13 cellular contexts compared by ENCODE assay signal in the genomic region with DNA sequence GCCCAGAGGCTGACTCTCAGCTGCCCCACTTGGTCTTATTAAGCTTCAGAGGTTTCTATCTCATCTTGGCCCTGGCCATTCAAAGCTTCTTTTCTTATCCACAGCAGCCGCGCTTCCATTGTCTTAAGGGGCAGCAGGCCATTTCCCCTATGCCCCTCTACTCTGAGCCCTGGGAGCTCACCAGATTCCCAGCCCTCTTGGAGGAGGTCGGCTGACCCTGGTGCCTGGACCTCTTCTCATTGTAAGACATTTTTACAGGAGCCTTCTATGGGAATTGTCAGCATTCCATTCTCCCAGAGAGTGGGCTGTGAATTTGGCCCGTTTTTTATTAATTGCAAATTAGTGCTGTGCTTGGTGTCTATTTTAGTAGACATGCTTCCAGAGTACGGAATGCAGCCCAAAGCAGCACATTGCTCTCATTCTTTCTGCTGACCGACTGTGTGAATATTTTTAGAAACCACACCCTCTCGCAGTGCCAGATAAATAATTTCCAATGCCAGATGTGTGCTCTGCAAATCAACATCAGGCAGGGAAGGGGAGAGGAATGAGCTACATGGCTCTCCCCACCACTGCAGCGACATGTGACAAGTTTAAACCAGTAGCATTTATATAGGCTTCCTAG. TPM values are rescaled to one million over a fixed set of nuclear protein-coding genes. Genes with fewer than 3 reads are reported as not detected.
DNase-seq lines count a peak whose midpoint lies in the region; ATAC-seq, FAIRE-seq and TF ChIP-seq lines count a peak whose summit lies in the region.
"Had no signal": no experiment of that assay in that cellular context is flagged by ENCODE, and none has a peak within 500 bp of the region (broad histone marks: within the 10 kb centered on the region; RNA-seq: fewer than 3 reads in every experiment).

No MANE protein-coding gene starts in this region.

- intact Hi-C loops in HepG2 (cut with micrococcal nuclease; ENCODE audit: unreplicated experiment), result no loop called here

- in situ Hi-C loops in HepG2 (cut with HindIII; ENCODE audit: extremely low pct_ligation_motif_present, low pct_unique_long_range_greater_than_20kb), result loop anchor here (10.0 kb wide), 1 partner anchor 55 kb away; a partner anchor contains a TSS

- TF ChIP-seq CTCF in liver (IDR thresholded peaks at IDR 0.05; ENCODE audit: low read depth, low read length, missing input control) (no peak), HepG2 (CRISPR knock-in tag; IDR thresholded peaks at IDR 0.05) (no peak), fibroblast of lung (conservative IDR thresholded peaks at IDR 0.05 in 1 of 2, IDR thresholded peaks at IDR 0.05 in 1 of 2; ENCODE audit: low read depth in 1 of 2, low read length in 2 of 2) (no peak), neural crest cell (conservative IDR thresholded peaks at IDR 0.05) (no peak)

- H3K9me3 ChIP-seq in liver (ENCODE audit: control insufficient read depth in 4 of 4, low read length in 3 of 4) (no peaks in the 10 kb centered on the region), HepG2 (ENCODE audit: low read length) (no peaks in the 10 kb centered on the region), fibroblast of lung (ENCODE audit: control insufficient read depth, insufficient read depth, low read depth, low read length) (no peaks in the 10 kb centered on the region)
- H3K9me3 ChIP-seq: pancreas had no signal

- TF ChIP-seq EP300 in HepG2 (IDR thresholded peaks at IDR 0.05; ENCODE audit: low read depth in 2 of 2, low read length in 2 of 2), result no peak
- no peak for TF ChIP-seq EP300 in HepG2 (CRISPR knock-in tag; IDR thresholded peaks at IDR 0.05; ENCODE audit: borderline replicate concordance)

- H3K9ac ChIP-seq in liver (ENCODE audit: low read depth in 1 of 2, low read length in 2 of 2), result no peak overlapping the region
- H3K9ac ChIP-seq in HepG2 (ENCODE audit: insufficient read depth, low read depth, low read length), result no peak overlapping the region
- no peak overlapping the region for H3K9ac ChIP-seq in fibroblast of lung (ENCODE audit: insufficient read depth, low read length)

- H3K27me3 ChIP-seq in liver (ENCODE audit: control insufficient read depth in 4 of 4, insufficient read depth in 4 of 4, low read length in 3 of 4), result no peaks in the 10 kb centered on the region
- H3K27me3 ChIP-seq in HepG2 (ENCODE audit: control insufficient read depth in 1 of 2, insufficient read depth in 2 of 2, low read length in 2 of 2), result no peaks in the 10 kb centered on the region
- H3K27me3 ChIP-seq in fibroblast of lung (ENCODE audit: control insufficient read depth, insufficient read depth, low read length), result no peaks in the 10 kb centered on the region
- H3K27me3 ChIP-seq: pancreas had no signal

- no peak overlapping the region for H2AFZ ChIP-seq in HepG2 (ENCODE audit: low read length)
- no peak overlapping the region for H2AFZ ChIP-seq in fibroblast of lung (ENCODE audit: low read length)

- peaks cover 30% of the 10 kb centered on the region for H3K36me3 Mint-ChIP-seq in neural crest cell (ENCODE audit: low read depth)
- H3K36me3 Mint-ChIP-seq: activated naive CD8-positive, alpha-beta T cell had no signal

- TF ChIP-seq POLR2A in HepG2 (IDR thresholded peaks at IDR 0.05; ENCODE audit: insufficient read depth in 1 of 2, low read depth in 2 of 2, low read length in 2 of 2), result no peak

- H3K4me1 Mint-ChIP-seq in neural crest cell, result peaks cover 90% of the 10 kb centered on the region
- H3K4me1 Mint-ChIP-seq: activated B cell treated with CpG ODN at 0.5 μM for 24 hours had no signal

- H3K27me3 Mint-ChIP-seq in neural crest cell (ENCODE audit: low read depth), result no peaks in the 10 kb centered on the region

- H3K4me1 ChIP-seq in liver (ENCODE audit: control insufficient read depth in 4 of 4, insufficient read depth in 4 of 4, low read length in 3 of 4), result peaks cover 0 to 2% (median 0%) of the 10 kb centered on the region in 4 donors
- peaks cover 36% of the 10 kb centered on the region for H3K4me1 ChIP-seq in HepG2 (ENCODE audit: insufficient read depth, low read length)
- peaks cover 43% of the 10 kb centered on the region for H3K4me1 ChIP-seq in fibroblast of lung (ENCODE audit: control insufficient read depth, extremely low read depth, insufficient read depth, low read length)
- H3K4me1 ChIP-seq: pancreas had no signal

- CTCF ChIA-PET in HepG2 (lab: Yijun Ruan, JAX; ENCODE audit: low intra/inter-chr PET ratio, low total read pairs), result no interaction called here

- H3K27ac ChIP-seq in liver (ENCODE audit: low read depth in 1 of 2, low read length in 2 of 2), result no peak overlapping the region
- no peak overlapping the region for H3K27ac ChIP-seq in HepG2 (ENCODE audit: extremely low read length, insufficient read depth, low read length)
- peak overlapping the region; percentile 71 for H3K27ac ChIP-seq in fibroblast of lung (ENCODE audit: insufficient read depth, low read length)

- H3K27ac Mint-ChIP-seq in neural crest cell (ENCODE audit: unreplicated experiment), result peak overlapping the region; percentile 52
- H3K27ac Mint-ChIP-seq: activated B cell treated with CpG ODN at 0.5 μM for 24 hours; activated naive CD8-positive, alpha-beta T cell had no signal

- no peaks in the 10 kb centered on the region for H3K9me3 Mint-ChIP-seq in neural crest cell
- H3K9me3 Mint-ChIP-seq: activated B cell treated with CpG ODN at 0.5 μM for 24 hours had no signal

- H4K20me1 ChIP-seq in HepG2 (ENCODE audit: insufficient read depth, low read length) (no peaks in the 10 kb centered on the region), fibroblast of lung (ENCODE audit: control insufficient read depth, extremely low read depth, insufficient read depth, low read length) (no peaks in the 10 kb centered on the region)

- H3K79me2 ChIP-seq in HepG2 (ENCODE audit: insufficient read depth, low read length), result no peaks in the 10 kb centered on the region
- H3K79me2 ChIP-seq in fibroblast of lung (ENCODE audit: control insufficient read depth, insufficient read depth, low read length), result no peaks in the 10 kb centered on the region

- H3K4me3 Mint-ChIP-seq in neural crest cell, result peak overlapping the region; percentile 66
- H3K4me3 Mint-ChIP-seq: activated B cell treated with CpG ODN at 0.5 μM for 24 hours; activated naive CD8-positive, alpha-beta T cell had no signal

- peak in 1 of 2 donors; percentile 24 for TF ChIP-seq RAD21 in liver (IDR thresholded peaks at IDR 0.05)
- TF ChIP-seq RAD21 in HepG2 (CRISPR knock-in tag; IDR thresholded peaks at IDR 0.05), result no peak

- POLR2A ChIA-PET in HepG2 (lab: Yijun Ruan, JAX), result interaction anchor here (0.6 kb wide), 1 partner anchor 339 kb away, joined by 3 read pairs; no protein-coding TSS in a partner anchor

- no peak for FAIRE-seq in HepG2 (lab: Jason Lieb, UNC)
- FAIRE-seq: pancreas had no signal

- DNase-seq in HepG2 (ENCODE audit: low spot score) (no peak), fibroblast of lung (ENCODE audit: low read depth in 2 of 2) (peak; percentile 62 to 95), neural crest cell (ENCODE audit: low read depth, low spot score) (peak; percentile 30), NCI-H1436 treated with DMSO at 0.1 percent for 48 hours (lab: John Stamatoyannopoulos, UW) (no peak), RPMI8226 (no peak), NCI-H2171 (lab: John Stamatoyannopoulos, UW) (no peak)
- DNase-seq in activated CD4-positive, CD25-positive, alpha-beta regulatory T cell (lab: John Stamatoyannopoulos, UW), result no peak
- DNase-seq: activated B cell treated with CpG ODN at 0.5 μM for 24 hours, hypothalamus, MV-4-11, pancreas had no signal

- no TSS peak for BruUV-seq in HepG2 (replicated peaks; lab: Mats Ljungman, UMichigan)

- H3K36me3 ChIP-seq in liver (ENCODE audit: control insufficient read depth in 4 of 4, insufficient read depth in 3 of 4, low read depth in 1 of 4, low read length in 3 of 4) (peaks cover 0 to 9% (median 6%) of the 10 kb centered on the region in 4 donors), HepG2 (replicated peaks in 1 of 2; ENCODE audit: control insufficient read depth in 1 of 2, insufficient read depth in 2 of 2, low read length in 2 of 2) (peaks cover 0 to 1% of the 10 kb centered on the region in 2 experiments; a peak in 1 of 5 replicates), fibroblast of lung (ENCODE audit: control insufficient read depth, insufficient read depth, low read length) (no peaks in the 10 kb centered on the region)
- H3K36me3 ChIP-seq: pancreas had no signal

- WGBS in liver, result 73% methylated on average over 8 of the region's 8 CpGs
- WGBS in HepG2 (ENCODE audit: low lambda C conversion rate), result 86% methylated on average over 8 of the region's 8 CpGs

- H3K4me2 ChIP-seq in HepG2 (ENCODE audit: low read depth, low read length), result no peak overlapping the region
- H3K4me2 ChIP-seq in fibroblast of lung (ENCODE audit: extremely low read depth, insufficient read depth, low read length), result no peak overlapping the region

- H3K4me3 ChIP-seq in liver (ENCODE audit: low read depth in 1 of 3, low read length in 3 of 3), result no peak overlapping the region
- no peak overlapping the region for H3K4me3 ChIP-seq in HepG2 (replicated peaks in 1 of 3; ENCODE audit: insufficient read depth in 1 of 3, low read depth in 2 of 3, low read length in 3 of 3)
- H3K4me3 ChIP-seq in fibroblast of lung (replicated peaks in 1 of 4; ENCODE audit: control extremely low read depth in 1 of 4, insufficient read depth in 1 of 4, low read depth in 3 of 4, low read length in 4 of 4), result no peak overlapping the region
- H3K4me3 ChIP-seq: pancreas had no signal

- ATAC-seq in HepG2, result no peak

RNA-seq across cellular contexts. Expression of a gene that starts 58.5 kb away (rescaled TPM):
- total RNA-seq in liver (1 to 10 TPM; 3.6 to 9.3 TPM), HepG2 (2016; rRNA removed; fragmentation: Illumina TruSeq; extraction: Trizol) (1.9 and 2.0 TPM in 2 replicates), fibroblast of lung (4.6 and 5.1 TPM in 2 replicates), neural crest cell (35.3 and 35.6 TPM in 2 replicates)
- polyA plus RNA-seq in liver (1 to 10 TPM; 2.5 to 4.1 TPM), HepG2 (2011; rRNA removed) (0.74 and 1.7 TPM in 2 replicates), fibroblast of lung (4.6 and 20.7 TPM in 2 replicates)
- 0.20 and 1.1 TPM in 2 replicates for total RNA-seq in HepG2 (2016; cell fraction: cytosol; rRNA removed; fragmentation: Illumina TruSeq; extraction: Trizol; ENCODE audit: low read depth)
- total RNA-seq in HepG2 (2016; cell fraction: insoluble cytoplasmic fraction; rRNA removed; fragmentation: Illumina TruSeq; extraction: Trizol), result 1.7 and 2.1 TPM in 2 replicates
- total RNA-seq in HepG2 (2016; cell fraction: membrane; rRNA removed; fragmentation: Illumina TruSeq; extraction: Trizol), result 1.1 and 1.8 TPM in 2 replicates
- 1.8 and 1.9 TPM in 2 replicates for total RNA-seq in HepG2 (2016; cell fraction: nucleus; rRNA removed; fragmentation: Illumina TruSeq; extraction: Trizol)
- 0.79 and 1.2 TPM in 2 replicates for polyA plus RNA-seq in HepG2 (2011; cell fraction: cytosol; rRNA removed)
- polyA plus RNA-seq in HepG2 (2011; cell fraction: nucleus; rRNA removed), result 0.69 and 1.3 TPM in 2 replicates
- polyA plus RNA-seq in HepG2 (2012), result 0.40 and 1.4 TPM in 2 replicates
- polyA plus RNA-seq in HepG2 (2016; cell fraction: cytosol; fragmentation: Illumina TruSeq; extraction: Trizol; ENCODE audit: low read depth), result 0.08 and 0.11 TPM in 2 replicates
- 1.7 TPM in 2 replicates for polyA plus RNA-seq in HepG2 (2016; cell fraction: insoluble cytoplasmic fraction; fragmentation: Illumina TruSeq; extraction: Trizol; ENCODE audit: low read depth)
- polyA plus RNA-seq in HepG2 (2016; cell fraction: membrane; fragmentation: Illumina TruSeq; extraction: Trizol; ENCODE audit: low read depth), result 0.32 and 0.37 TPM in 2 replicates
- polyA plus RNA-seq in HepG2 (2016; cell fraction: nucleus; fragmentation: Illumina TruSeq; extraction: Trizol; ENCODE audit: insufficient read depth, low read depth), result 1.9 TPM in 2 replicates
- polyA minus RNA-seq in HepG2 (2011; rRNA and poly(A)+ RNA removed; ENCODE audit: low replicate concordance), result 2.5 and 4.9 TPM in 2 replicates
- polyA minus RNA-seq in HepG2 (2011; cell fraction: cytosol; rRNA and poly(A)+ RNA removed), result 0.89 and 1.6 TPM in 2 replicates
- 1.6 and 2.3 TPM in 2 replicates for polyA minus RNA-seq in HepG2 (2011; cell fraction: nucleus; rRNA and poly(A)+ RNA removed)
- polyA plus RNA-seq in fibroblast of lung (2012), result 3.3 and 17.2 TPM in 2 replicates
- polyA minus RNA-seq in fibroblast of lung (ENCODE audit: low replicate concordance), result 6.4 and 24.2 TPM in 2 replicates
- total RNA-seq: activated B cell treated with CpG ODN at 0.5 μM for 24 hours had no signal

Comparison
In these comparisons a context has a peak if more than half of its experiments do, and no peak if none do; other contexts are left out.
1. DNase-seq: peak in fibroblast of lung (2 of 2) and neural crest cell (single experiment); none in HepG2 (single experiment), NCI-H1436 treated with DMSO at 0.1 percent for 48 hours (single experiment), activated CD4-positive, CD25-positive, alpha-beta regulatory T cell (0 of 4), RPMI8226 (single experiment) and NCI-H2171 (single experiment).